Comparison of ENCODE assay signal across 24 cellular contexts in the genomic region with DNA sequence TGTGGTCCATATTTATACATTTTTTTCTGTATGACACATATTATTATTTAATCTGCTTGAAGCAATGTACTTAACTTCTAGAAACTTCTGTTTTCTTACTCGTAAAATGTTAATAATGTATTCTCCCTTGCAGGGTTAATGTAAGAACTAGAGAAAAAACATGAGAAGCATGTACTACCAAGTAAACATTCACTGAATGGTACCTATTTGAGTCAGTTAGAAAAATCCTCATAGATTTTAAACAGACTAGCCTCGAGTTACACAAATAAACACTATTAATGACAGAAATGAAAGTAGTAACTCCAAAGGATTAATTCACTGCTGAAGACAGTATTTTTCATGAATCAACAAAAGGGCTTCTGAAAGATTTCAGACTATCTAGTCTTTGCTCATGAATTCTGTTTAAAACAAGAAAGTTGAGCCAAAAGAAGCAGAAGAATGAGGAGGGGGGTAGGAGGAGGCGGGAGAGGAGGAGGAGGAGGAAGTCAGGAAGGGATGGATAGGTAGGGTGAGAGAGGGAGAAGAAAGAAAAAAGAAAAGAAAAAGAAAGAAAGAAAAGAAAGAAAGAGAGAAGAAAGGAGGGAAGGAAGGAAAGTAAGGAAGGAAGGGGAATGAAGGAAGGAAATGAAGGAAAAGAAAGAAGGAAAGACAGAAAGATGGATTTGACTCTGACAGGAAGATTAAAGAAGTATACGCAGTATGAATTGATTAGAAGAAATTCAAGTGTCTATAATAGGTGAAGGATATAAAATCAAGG.
DNase-seq lines count a peak whose midpoint lies in the region; ATAC-seq, FAIRE-seq and TF ChIP-seq lines count a peak whose summit lies in the region.
"Had no signal": no experiment of that assay in that cellular context is flagged by ENCODE, and none has a peak within 500 bp of the region (broad histone marks: within the 10 kb centered on the region; RNA-seq: fewer than 3 reads in every experiment).

No MANE protein-coding gene starts in this region.

- TF ChIP-seq POLR2A in A549 (IDR thresholded peaks at IDR 0.05; ENCODE audit: low read length): no peak
- TF ChIP-seq POLR2A in IMR-90 (IDR thresholded peaks at IDR 0.05; ENCODE audit: low read depth, low read length): no peak
- no peak for TF ChIP-seq POLR2A in K562 (conservative IDR thresholded peaks at IDR 0.05)

- TF ChIP-seq CTCF in A549 (IDR thresholded peaks at IDR 0.05): no peak
- TF ChIP-seq CTCF in IMR-90 (conservative IDR thresholded peaks at IDR 0.05; ENCODE audit: low read depth, low read length): no peak
- no peak for TF ChIP-seq CTCF in K562 (IDR thresholded peaks at IDR 0.05 in 2 of 3, conservative IDR thresholded peaks at IDR 0.05 in 1 of 3; ENCODE audit: insufficient read depth in 2 of 3, low read depth in 1 of 3, low read length in 3 of 3)

- no peak for ATAC-seq in A549
- peak; percentile 76 for ATAC-seq in IMR-90 (ENCODE audit: low read depth)
- no peak for ATAC-seq in K562
- no peak for ATAC-seq in GM18907 (IDR thresholded peaks at IDR 0.05; ENCODE audit: unreplicated experiment)
- ATAC-seq in GM21723 (IDR thresholded peaks at IDR 0.05; ENCODE audit: unreplicated experiment): no peak
- ATAC-seq: HCT116, HepG2, T-cell had no signal

- no peak overlapping the region for H3K9ac ChIP-seq in IMR-90 (ENCODE audit: low read depth, low read length)
- no peak overlapping the region for H3K9ac ChIP-seq in K562 (ENCODE audit: insufficient read depth in 1 of 2, low read depth in 2 of 2, low read length in 2 of 2)
- H3K9ac ChIP-seq in neuronal stem cell (ENCODE audit: low read depth, low read length, poor library complexity): no peak overlapping the region
- H3K9ac ChIP-seq: BLaER1 treated with 17β-estradiol and CSF1 and Interleukin-3, amounts not matched to agents 10 nM and 100 nM had no signal

- H2AK5ac ChIP-seq in IMR-90 (ENCODE audit: low read depth, low read length): peak overlapping the region; percentile 42; the same call in 1 of the 2 replicates
- no peak overlapping the region for H2AK5ac ChIP-seq in neuronal stem cell (ENCODE audit: low read depth, low read length)

- H3K56ac ChIP-seq in IMR-90 (ENCODE audit: extremely low read depth, insufficient read depth, low read length): peak overlapping the region; percentile 26; the same call in 1 of the 2 replicates

- H4K20me1 ChIP-seq in IMR-90 (ENCODE audit: insufficient read depth, low read length) (no peaks in the 10 kb centered on the region), K562 (replicated peaks; ENCODE audit: control insufficient read depth, insufficient read depth, low read length) (no peaks in the 10 kb centered on the region)
- H4K20me1 ChIP-seq: BLaER1 treated with 17β-estradiol and CSF1 and Interleukin-3, amounts not matched to agents 10 nM and 100 nM had no signal

- no peaks in the 10 kb centered on the region for H3K79me2 ChIP-seq in K562 (ENCODE audit: control insufficient read depth, insufficient read depth, low read length)

- H2BK120ac ChIP-seq in IMR-90 (ENCODE audit: low read depth, low read length) (peak overlapping the region; percentile 77; the same call in 1 of the 2 replicates), neuronal stem cell (ENCODE audit: low read depth, low read length) (no peak overlapping the region)

- peak overlapping the region in 1 of 2 experiments; percentile 40; a peak in 2 of 4 replicates for H4K8ac ChIP-seq in IMR-90 (ENCODE audit: low read depth in 2 of 2, low read length in 2 of 2)
- no peak overlapping the region for H4K8ac ChIP-seq in neuronal stem cell (ENCODE audit: low read depth, low read length)

- POLR2A ChIA-PET in A549 (lab: Yijun Ruan, JAX) (no interaction called here), IMR-90 (lab: Charles Lee; ENCODE audit: unreplicated experiment) (no interaction called here), K562 (lab: Yijun Ruan, JAX) (no interaction called here)

- H3K4me2 ChIP-seq in A549 (peak overlapping the region; percentile 27; the same call in 2 of the 3 replicates), IMR-90 (ENCODE audit: low read depth, low read length) (peak overlapping the region; percentile 93), K562 (ENCODE audit: insufficient read depth, low read length) (no peak overlapping the region), neuronal stem cell (ENCODE audit: insufficient read depth, low read length, poor library complexity, severe bottlenecking) (no peak overlapping the region)
- H3K4me2 ChIP-seq: BLaER1 treated with 17β-estradiol and CSF1 and Interleukin-3, amounts not matched to agents 10 nM and 100 nM had no signal

- H3K4me3 ChIP-seq in A549 (no peak overlapping the region), IMR-90 (ENCODE audit: insufficient read depth, low read depth, low read length) (peak overlapping the region; percentile 3; the same call in 1 of the 2 replicates), K562 (no peak overlapping the region), neuronal stem cell (ENCODE audit: low read length in 2 of 2) (no peak overlapping the region)
- H3K4me3 ChIP-seq: BLaER1 treated with 17β-estradiol and CSF1 and Interleukin-3, amounts not matched to agents 10 nM and 100 nM; MG63; Peyer's patch had no signal

- peak overlapping the region; percentile 67; the same call in 1 of the 2 replicates for H4K5ac ChIP-seq in IMR-90 (ENCODE audit: low read depth, low read length)

- dilution Hi-C loops in IMR-90 (cut with HindIII; ENCODE audit: low sequenced_read_pairs, unreplicated experiment): no loop called here

- H2BK20ac ChIP-seq in IMR-90 (ENCODE audit: low read depth, low read length): peak overlapping the region; percentile 84; the same call in 1 of the 2 replicates

- H2BK12ac ChIP-seq in neuronal stem cell (ENCODE audit: low read length): no peak overlapping the region

- H3K9me1 ChIP-seq in IMR-90 (ENCODE audit: insufficient read depth, low read length): 0 out of 2 replicates have a peak, but pooled peaks cover 2% of the 10 kb centered on the region
- no peaks in the 10 kb centered on the region for H3K9me1 ChIP-seq in K562 (ENCODE audit: control insufficient read depth, insufficient read depth, low read length)

- H3K36me3 ChIP-seq in IMR-90 (ENCODE audit: control insufficient read depth, insufficient read depth, low read length) (no peaks in the 10 kb centered on the region), K562 (ENCODE audit: control insufficient read depth, insufficient read depth, low read length) (no peaks in the 10 kb centered on the region), neuronal stem cell (replicated peaks in 1 of 2; ENCODE audit: control insufficient read depth in 2 of 2, insufficient read depth in 2 of 2, low read length in 2 of 2) (no peaks in the 10 kb centered on the region)
- H3K36me3 ChIP-seq: BLaER1 treated with 17β-estradiol and CSF1 and Interleukin-3, amounts not matched to agents 10 nM and 100 nM; MG63; Peyer's patch had no signal

- H2AFZ ChIP-seq in IMR-90 (replicated peaks; ENCODE audit: low read length, poor library complexity) (no peak overlapping the region), K562 (ENCODE audit: low read depth, low read length) (peak overlapping the region; percentile 67), neuronal stem cell (ENCODE audit: low read length) (peak overlapping the region; percentile 15)

- DNase-seq in A549 (ENCODE audit: low read depth in 1 of 2, low spot score in 1 of 2): no peak
- peak; percentile 35 for DNase-seq in IMR-90
- no peak for DNase-seq in K562 (ENCODE audit: extremely low read depth in 1 of 4, low spot score in 3 of 4)
- no peak for DNase-seq in neuronal stem cell (ENCODE audit: low spot score)
- no peak for DNase-seq in GM19239 (ENCODE audit: insufficient read length, low spot score)
- no peak for DNase-seq in SHP77 (lab: John Stamatoyannopoulos, UW)
- DNase-seq: 8988T; CD4-positive, alpha-beta T cell; KBM-7; MG63; NCI-H1105 treated with DMSO at 0.1 percent for 48 hours; NCI-H146; NCI-H2029; NCI-H446; NCI-H526; Peyer's patch; SIG-M5; T-cell had no signal

- H3K27me3 ChIP-seq in IMR-90 (ENCODE audit: control insufficient read depth, insufficient read depth, low read length) (no peaks in the 10 kb centered on the region), K562 (ENCODE audit: control insufficient read depth in 2 of 2, insufficient read depth in 2 of 2, low read length in 2 of 2) (no peaks in the 10 kb centered on the region), neuronal stem cell (ENCODE audit: control insufficient read depth in 3 of 3, insufficient read depth in 3 of 3, low read depth in 1 of 3, low read length in 3 of 3) (no peaks in the 10 kb centered on the region)
- H3K27me3 ChIP-seq: BLaER1 treated with 17β-estradiol and CSF1 and Interleukin-3, amounts not matched to agents 10 nM and 100 nM; MG63; Peyer's patch had no signal

- no peaks in the 10 kb centered on the region for H3K79me1 ChIP-seq in IMR-90 (ENCODE audit: low read depth in 1 of 2, low read length in 2 of 2)
- H3K79me1 ChIP-seq in neuronal stem cell (ENCODE audit: low read depth, low read length): no peaks in the 10 kb centered on the region

- no TSS peak for BruUV-seq in IMR-90 (replicated peaks; lab: Mats Ljungman, UMichigan)
- BruUV-seq in K562 (replicated peaks; lab: Mats Ljungman, UMichigan): no TSS peak

- FAIRE-seq in A549 (lab: Jason Lieb, UNC) (no peak), K562 (lab: Jason Lieb, UNC) (no peak), GM19239 (lab: Jason Lieb, UNC) (no peak)
- FAIRE-seq: D721Med, HepG2 had no signal

- H4K91ac ChIP-seq in IMR-90 (ENCODE audit: insufficient read depth, low read depth, low read length): peak overlapping the region; percentile 58
- no peak overlapping the region for H4K91ac ChIP-seq in neuronal stem cell (ENCODE audit: low read depth, low read length, poor library complexity)

- H3K14ac ChIP-seq in IMR-90 (replicated peaks; ENCODE audit: low read depth, low read length): no peak overlapping the region
- H3K14ac ChIP-seq in neuronal stem cell (ENCODE audit: low read length): no peak overlapping the region

- H3K23ac ChIP-seq in IMR-90 (ENCODE audit: low read depth, low read length) (no peak overlapping the region), neuronal stem cell (ENCODE audit: low read depth, low read length, poor library complexity) (no peak overlapping the region)

- intact Hi-C loops in IMR-90 (cut with micrococcal nuclease): no loop called here
- intact Hi-C loops in K562 (cut with micrococcal nuclease): no loop called here

- TF ChIP-seq RAD21 in A549 (conservative IDR thresholded peaks at IDR 0.05 in 1 of 2, IDR thresholded peaks at IDR 0.05 in 1 of 2) (no peak), IMR-90 (IDR thresholded peaks at IDR 0.05; ENCODE audit: low read length) (no peak), K562 (CRISPR knock-in tag; conservative IDR thresholded peaks at IDR 0.05 in 1 of 2, IDR thresholded peaks at IDR 0.05 in 1 of 2) (no peak)

- no peaks in the 10 kb centered on the region for H3K9me3 ChIP-seq in A549
- H3K9me3 ChIP-seq in IMR-90 (ENCODE audit: control insufficient read depth, insufficient read depth, low read length): no peaks in the 10 kb centered on the region
- no peaks in the 10 kb centered on the region for H3K9me3 ChIP-seq in K562 (replicated peaks; ENCODE audit: control insufficient read depth, insufficient read depth, low read depth, low read length)
- no peaks in the 10 kb centered on the region for H3K9me3 ChIP-seq in neuronal stem cell (replicated peaks in 1 of 2; ENCODE audit: control insufficient read depth in 2 of 2, insufficient read depth in 1 of 2, low read depth in 1 of 2, low read length in 2 of 2)
- H3K9me3 ChIP-seq: BLaER1 treated with 17β-estradiol and CSF1 and Interleukin-3, amounts not matched to agents 10 nM and 100 nM; MG63; Peyer's patch had no signal

- CTCF ChIA-PET in A549 (lab: Yijun Ruan, JAX): no interaction called here
- CTCF ChIA-PET in IMR-90 (lab: Yijun Ruan, JAX): no interaction called here
- CTCF ChIA-PET in K562 (lab: Yijun Ruan, JAX; ENCODE audit: low intra/inter-chr PET ratio): no interaction called here

- H3K4me1 ChIP-seq in A549 (peaks cover 27% of the 10 kb centered on the region; the same call in 2 of the 3 replicates), IMR-90 (ENCODE audit: control insufficient read depth, insufficient read depth, low read length) (peaks cover 5% of the 10 kb centered on the region; the same call in 1 of the 2 replicates), K562 (replicated peaks in 1 of 2; ENCODE audit: control insufficient read depth in 2 of 2, insufficient read depth in 2 of 2, low read length in 2 of 2) (peaks cover 0 to 11% of the 10 kb centered on the region in 2 experiments; a peak in 2 of 5 replicates), neuronal stem cell (ENCODE audit: control insufficient read depth in 2 of 2, insufficient read depth in 1 of 2, low read depth in 1 of 2, low read length in 2 of 2) (no peaks in the 10 kb centered on the region)
- H3K4me1 ChIP-seq: BLaER1 treated with 17β-estradiol and CSF1 and Interleukin-3, amounts not matched to agents 10 nM and 100 nM; Peyer's patch had no signal

- peak overlapping the region; percentile 82 for H3K18ac ChIP-seq in IMR-90 (ENCODE audit: low read depth, low read length)
- no peak overlapping the region for H3K18ac ChIP-seq in neuronal stem cell (ENCODE audit: low read length)

- H3K27ac ChIP-seq in A549: no peak overlapping the region
- peak overlapping the region; percentile 67 for H3K27ac ChIP-seq in IMR-90 (ENCODE audit: insufficient read depth, low read length)
- no peak overlapping the region for H3K27ac ChIP-seq in K562 (ENCODE audit: extremely low read depth, low read depth, low read length)
- H3K27ac ChIP-seq in neuronal stem cell (replicated peaks; ENCODE audit: low read length): no peak overlapping the region
- H3K27ac ChIP-seq: BLaER1 treated with 17β-estradiol and CSF1 and Interleukin-3, amounts not matched to agents 10 nM and 100 nM; Peyer's patch had no signal

- 70% methylated on average over 4 of the region's 4 CpGs for WGBS in A549 (ENCODE audit: missing lambda C conversion rate)
- 60 to 96% methylated on average over 1 to 2 of the region's 4 CpGs for WGBS in IMR-90 (ENCODE audit: extremely low coverage in 2 of 2, insufficient read length in 1 of 2), 2 experiments
- WGBS in K562 (ENCODE audit: insufficient coverage, low coverage, missing lambda C conversion rate): 71% methylated on average over 4 of the region's 4 CpGs
- 100% methylated on average over 1 of the region's 4 CpGs; no CpG with 5 or more reads in 1 of the 2 donors for WGBS in neuronal stem cell (ENCODE audit: extremely low coverage in 2 of 2, insufficient read length in 2 of 2, insufficient replicate concordance in 1 of 2), 2 donors

- H2BK5ac ChIP-seq in IMR-90 (ENCODE audit: low read depth, low read length, poor library complexity, severe bottlenecking) (peak overlapping the region; percentile 82), neuronal stem cell (ENCODE audit: low read length) (no peak overlapping the region)

- in situ Hi-C loops in IMR-90 (cut with MboI; ENCODE audit: low sequenced_read_pairs) (no loop called here), K562 (cut with MboI) (no loop called here)

- TF ChIP-seq EP300 in A549 (IDR thresholded peaks at IDR 0.05) (no peak), K562 (IDR thresholded peaks at IDR 0.05; ENCODE audit: low read length) (no peak)

- H2BK15ac ChIP-seq in IMR-90 (ENCODE audit: low read depth, low read length): no peak overlapping the region
- H2BK15ac ChIP-seq in neuronal stem cell (ENCODE audit: low read length): no peak overlapping the region

- H2AK9ac ChIP-seq in IMR-90 (replicated peaks; ENCODE audit: low read depth, low read length, poor library complexity): no peak overlapping the region

- H3K4ac ChIP-seq in IMR-90 (ENCODE audit: low read depth, low read length): peak overlapping the region; percentile 72; the same call in 1 of the 2 replicates
- no peak overlapping the region for H3K4ac ChIP-seq in neuronal stem cell (ENCODE audit: low read length)

Comparison
In these comparisons a context has a peak if more than half of its experiments do, and no peak if none do; other contexts are left out.
1. H3K4me2 ChIP-seq: peak in A549 (single experiment) and IMR-90 (single experiment); none in K562 (single experiment) and neuronal stem cell (single experiment).